8 cellular contexts compared by ENCODE assay signal in genomic region chr16:4313563-4314531, GRCh38. TPM values are rescaled to one million over a fixed set of nuclear protein-coding genes. Genes with fewer than 3 reads are reported as not detected.
DNase-seq lines count a peak whose midpoint lies in the region; ATAC-seq and TF ChIP-seq lines count a peak whose summit lies in the region.

No MANE protein-coding gene starts in this region.

- H3K4me2 ChIP-seq in DOHH2 (ENCODE audit: low read length), result peak overlapping the region; percentile 60
- H3K4me2 ChIP-seq in hepatocyte, result peak overlapping the region; percentile 94

- DNase-seq in activated B cell treated with CpG ODN at 0.5 μM for 24 hours (no peak), hepatocyte (ENCODE audit: low spot score) (peak; percentile 89), cerebellar nuclear complex (lab: John Stamatoyannopoulos, UW) (no peak)
- DNase-seq in stimulated activated naive CD8-positive, alpha-beta T cell treated with anti-CD3 and anti-CD28 coated beads, Interleukin-15, amount 100 ng/mL, for 72 hours, result peak in 1 of 2 donors; percentile 37
- no peak for DNase-seq in stimulated activated CD4-positive, alpha-beta T cell treated with anti-CD3 and anti-CD28 coated beads, Interleukin-2, amount 100 ng/mL, for 48 hours

- no peak overlapping the region for H3K27ac ChIP-seq in DOHH2 (ENCODE audit: low read depth, low read length)
- peak overlapping the region; percentile 98 for H3K27ac ChIP-seq in hepatocyte

- TF ChIP-seq CTCF in DOHH2 (IDR thresholded peaks at IDR 0.05; ENCODE audit: low read depth, low read length, poor library complexity, severe bottlenecking) (peak; percentile 94), activated B cell treated with CpG ODN at 0.5 μM for 24 hours (IDR thresholded peaks at IDR 0.05) (no peak), hepatocyte (IDR thresholded peaks at IDR 0.05; ENCODE audit: poor library complexity) (peak; percentile 79)

- no peaks in the 10 kb centered on the region for H3K9me3 Mint-ChIP-seq in activated B cell treated with CpG ODN at 0.5 μM for 24 hours
- H3K9me3 Mint-ChIP-seq in stimulated activated naive CD8-positive, alpha-beta T cell treated with anti-CD3 and anti-CD28 coated beads, Interleukin-15, amount 100 ng/mL, for 72 hours, result no peaks in the 10 kb centered on the region

- POLR2A ChIA-PET in activated B cell treated with CpG ODN at 0.5 μM for 24 hours (lab: Charles Lee), result interaction anchor here (1.0 kb wide), 1 partner anchor 14 kb away, joined by 3 read pairs; no protein-coding TSS in a partner anchor

- peaks cover 42% of the 10 kb centered on the region for H3K27me3 ChIP-seq in DOHH2 (ENCODE audit: control insufficient read depth, low read length)
- H3K27me3 ChIP-seq in hepatocyte, result no peaks in the 10 kb centered on the region

- H3K4me3 Mint-ChIP-seq in activated B cell treated with CpG ODN at 0.5 μM for 24 hours, result peak overlapping the region; percentile 88
- peak overlapping the region in 1 of 2 donors; percentile 84 for H3K4me3 Mint-ChIP-seq in stimulated activated naive CD8-positive, alpha-beta T cell treated with anti-CD3 and anti-CD28 coated beads, Interleukin-15, amount 100 ng/mL, for 72 hours

- peaks cover 12% of the 10 kb centered on the region; the same call in 1 of the 2 replicates for H3F3A ChIP-seq in DOHH2 (ENCODE audit: control insufficient read depth, insufficient read depth)

- H4K20me1 ChIP-seq in DOHH2 (ENCODE audit: control insufficient read depth, insufficient read depth, low read depth, low read length), result no peaks in the 10 kb centered on the region
- H4K20me1 ChIP-seq in hepatocyte (ENCODE audit: insufficient read depth, poor library complexity, severe bottlenecking), result peaks cover 19% of the 10 kb centered on the region

- H3K4me3 ChIP-seq in DOHH2 (ENCODE audit: low read length), result no peak overlapping the region
- H3K4me3 ChIP-seq in hepatocyte, result no peak overlapping the region

- H3K27ac Mint-ChIP-seq in activated B cell treated with CpG ODN at 0.5 μM for 24 hours, result no peak overlapping the region
- H3K27ac Mint-ChIP-seq in stimulated activated naive CD8-positive, alpha-beta T cell treated with anti-CD3 and anti-CD28 coated beads, Interleukin-15, amount 100 ng/mL, for 72 hours, result no peak overlapping the region

- peaks cover 36% of the 10 kb centered on the region for H3K4me1 ChIP-seq in DOHH2 (ENCODE audit: control insufficient read depth, low read length)
- peaks cover 33% of the 10 kb centered on the region for H3K4me1 ChIP-seq in hepatocyte (ENCODE audit: insufficient read depth)

- CTCF ChIA-PET in activated B cell treated with CpG ODN at 0.5 μM for 24 hours (lab: Charles Lee), result interaction anchor here (1.8 kb wide), 1 partner anchor 60 kb away, joined by 7 read pairs; no protein-coding TSS in a partner anchor

- WGBS in hepatocyte (ENCODE audit: low lambda C conversion rate, missing lambda C conversion rate), result 21% methylated on average over 43 of the region's 43 CpGs

- no peaks in the 10 kb centered on the region for H3K9me2 ChIP-seq in DOHH2 (replicated peaks; ENCODE audit: control insufficient read depth, low read length)
- H3K9me2 ChIP-seq in hepatocyte (replicated peaks; ENCODE audit: insufficient read depth), result no peaks in the 10 kb centered on the region

- H3K27me3 Mint-ChIP-seq in activated B cell treated with CpG ODN at 0.5 μM for 24 hours, result peaks cover 15% of the 10 kb centered on the region
- H3K27me3 Mint-ChIP-seq in stimulated activated naive CD8-positive, alpha-beta T cell treated with anti-CD3 and anti-CD28 coated beads, Interleukin-15, amount 100 ng/mL, for 72 hours, result peaks cover 60% of the 10 kb centered on the region

- ATAC-seq in HG02981 (IDR thresholded peaks at IDR 0.05; ENCODE audit: unreplicated experiment), result peak; percentile 49
- no peak for ATAC-seq in activated B cell treated with CpG ODN at 0.5 μM for 24 hours (ENCODE audit: low read depth)
- peak; percentile 33 for ATAC-seq in stimulated activated naive CD8-positive, alpha-beta T cell treated with anti-CD3 and anti-CD28 coated beads, Interleukin-15, amount 100 ng/mL, for 72 hours
- ATAC-seq in GM18867 (IDR thresholded peaks at IDR 0.05; ENCODE audit: unreplicated experiment), result no peak

- H3K36me3 Mint-ChIP-seq in activated B cell treated with CpG ODN at 0.5 μM for 24 hours (ENCODE audit: low read depth), result no peaks in the 10 kb centered on the region

- H3K36me3 ChIP-seq in DOHH2 (ENCODE audit: control insufficient read depth, low read length) (no peaks in the 10 kb centered on the region), hepatocyte (replicated peaks; ENCODE audit: insufficient read depth, low read depth) (no peaks in the 10 kb centered on the region)

- intact Hi-C loops in activated B cell treated with CpG ODN at 0.5 μM for 24 hours (cut with micrococcal nuclease), result no loop called here

- H3K9me3 ChIP-seq in DOHH2 (ENCODE audit: control insufficient read depth, insufficient read depth, low read length) (no peaks in the 10 kb centered on the region), hepatocyte (ENCODE audit: low read depth) (no peaks in the 10 kb centered on the region)

- H3K79me2 ChIP-seq in DOHH2 (ENCODE audit: control insufficient read depth, low read length) (no peaks in the 10 kb centered on the region), hepatocyte (peaks cover 29% of the 10 kb centered on the region)

- peaks cover 18% of the 10 kb centered on the region for H3K4me1 Mint-ChIP-seq in activated B cell treated with CpG ODN at 0.5 μM for 24 hours
- peaks cover 39% of the 10 kb centered on the region for H3K4me1 Mint-ChIP-seq in stimulated activated naive CD8-positive, alpha-beta T cell treated with anti-CD3 and anti-CD28 coated beads, Interleukin-15, amount 100 ng/mL, for 72 hours

- no peak overlapping the region for H2AFZ ChIP-seq in hepatocyte

RNA-seq across cellular contexts. Expression of gene GLIS2, which starts 2.0 kb away (rescaled TPM):
- not detected in 2 replicates for total RNA-seq in activated B cell treated with CpG ODN at 0.5 μM for 24 hours
- total RNA-seq in hepatocyte, result 3.6 TPM in 2 replicates
- 11.3 and 12.2 TPM in 2 replicates for polyA plus RNA-seq in hepatocyte

RNA-seq across cellular contexts. Expression of gene PAM16, which starts 37.3 kb away (rescaled TPM):
- total RNA-seq in activated B cell treated with CpG ODN at 0.5 μM for 24 hours (42.4 and 58.1 TPM in 2 replicates), hepatocyte (33.0 and 35.0 TPM in 2 replicates)
- 57.7 and 70.4 TPM in 2 replicates for polyA plus RNA-seq in hepatocyte

RNA-seq across cellular contexts. Expression of gene TFAP4, which starts 41.0 kb away (rescaled TPM):
- total RNA-seq in activated B cell treated with CpG ODN at 0.5 μM for 24 hours (16.7 and 18.1 TPM in 2 replicates), hepatocyte (6.1 and 11.4 TPM in 2 replicates)
- 3.1 and 4.2 TPM in 2 replicates for polyA plus RNA-seq in hepatocyte

RNA-seq across cellular contexts. Expression of gene VASN, which starts 57.8 kb away (rescaled TPM):
- total RNA-seq in activated B cell treated with CpG ODN at 0.5 μM for 24 hours, result 0.11 and 0.15 TPM in 2 replicates
- 10.0 and 12.1 TPM in 2 replicates for total RNA-seq in hepatocyte
- 55.9 and 64.2 TPM in 2 replicates for polyA plus RNA-seq in hepatocyte

Comparison
In these comparisons a context has a peak if more than half of its experiments do, and no peak if none do; other contexts are left out.
1. ATAC-seq: peak in HG02981 (single experiment) and stimulated activated naive CD8-positive, alpha-beta T cell treated with anti-CD3 and anti-CD28 coated beads, Interleukin-15, amount 100 ng/mL, for 72 hours (single experiment); none in activated B cell treated with CpG ODN at 0.5 μM for 24 hours (single experiment) and GM18867 (single experiment).